In genomic region chr19:58361900-58362271, GRCh38 we compare ENCODE assay signal across 8 cellular contexts. TPM values are rescaled to one million over a fixed set of nuclear protein-coding genes. Genes with fewer than 3 reads are reported as not detected.
DNase-seq lines count a peak whose midpoint lies in the region; ATAC-seq and TF ChIP-seq lines count a peak whose summit lies in the region.

No MANE protein-coding gene starts in this region.

- peak overlapping the region; percentile 6 for H2AK5ac ChIP-seq in trophoblast cell (ENCODE audit: low read length)

- H3K14ac ChIP-seq in trophoblast cell (ENCODE audit: low read length), result peak overlapping the region; percentile 63

- H2BK120ac ChIP-seq in trophoblast cell (ENCODE audit: insufficient read depth, low read length, poor library complexity), result peak overlapping the region; percentile 1

- CTCF ChIA-PET in GM10248 (lab: Yijun Ruan, JAX), result interaction anchor here (0.6 to 3.2 kb wide), 11 partner anchors 11 to 158 kb away, joined by 3 to 14 read pairs (median 5); partner anchors contain the start of genes ZBTB45, ZNF132 and ZSCAN22

- peak; percentile 26 to 41 for ATAC-seq in activated T-cell treated with anti-CD3 and anti-CD28 coated beads, Interleukin-2, amount 50 U/mL, for 72 hours (replicated peaks in 1 of 2)
- ATAC-seq in foreskin keratinocyte (no peak), HG03342 (IDR thresholded peaks at IDR 0.05; ENCODE audit: unreplicated experiment) (no peak), GM19035 (IDR thresholded peaks at IDR 0.05; ENCODE audit: unreplicated experiment) (no peak)

- peak overlapping the region; percentile 56 for H3K4ac ChIP-seq in trophoblast cell (ENCODE audit: low read depth, low read length)

- DNase-seq in GM10248 (ENCODE audit: extremely low spot score) (peak; percentile 68), HFF-Myc (ENCODE audit: extremely low read depth, low read depth) (no peak), NCI-H2196 treated with DMSO at 0.1 percent for 48 hours (lab: John Stamatoyannopoulos, UW; ENCODE audit: unreplicated experiment) (peak; percentile 48), foreskin keratinocyte (no peak), trophoblast cell (peak in 1 of 2 donors; percentile 33)
- DNase-seq in activated T-cell treated with anti-CD3 and anti-CD28 coated beads, Interleukin-2, amount 50 U/mL, for 72 hours, result peak; percentile 65 to 73

- POLR2A ChIA-PET in GM10248 (lab: Yijun Ruan, JAX), result interaction anchor here (1.0 kb wide), 2 partner anchors 10 to 57 kb away, joined by 3 to 9 read pairs; partner anchors contain the start of gene ERVK3-1

- H3K9me3 Mint-ChIP-seq in activated T-cell treated with anti-CD3 and anti-CD28 coated beads, Interleukin-2, amount 50 U/mL, for 72 hours, result no peaks in the 10 kb centered on the region

- peak overlapping the region; percentile 49 for H4K91ac ChIP-seq in trophoblast cell (ENCODE audit: low read depth, low read length)

- H3K4me2 ChIP-seq in trophoblast cell (ENCODE audit: low read length), result peak overlapping the region; percentile 66

- peaks cover 9% of the 10 kb centered on the region for H3K27me3 ChIP-seq in foreskin keratinocyte
- H3K27me3 ChIP-seq in trophoblast cell (ENCODE audit: insufficient read depth, low read length), result no peaks in the 10 kb centered on the region

- H3K79me2 ChIP-seq in trophoblast cell (ENCODE audit: control insufficient read depth, insufficient read depth, low read length, poor library complexity), result peaks cover 4% of the 10 kb centered on the region

- H3K23ac ChIP-seq in trophoblast cell (ENCODE audit: low read length), result no peak overlapping the region

- H3K27ac ChIP-seq in foreskin keratinocyte (peak overlapping the region; percentile 52), trophoblast cell (ENCODE audit: low read depth, low read length) (peak overlapping the region; percentile 91)

- H3K4me1 ChIP-seq in foreskin keratinocyte (no peaks in the 10 kb centered on the region), trophoblast cell (ENCODE audit: control insufficient read depth in 1 of 2, insufficient read depth in 2 of 2, low read length in 2 of 2) (peaks cover 3 to 4% of the 10 kb centered on the region in 2 experiments)

- H3K4me3 Mint-ChIP-seq in activated T-cell treated with anti-CD3 and anti-CD28 coated beads, Interleukin-2, amount 50 U/mL, for 72 hours, result peak overlapping the region; percentile 92 to 99

- H2BK5ac ChIP-seq in trophoblast cell (ENCODE audit: low read depth, low read length, poor library complexity), result peak overlapping the region; percentile 73

- no peak overlapping the region for H2BK12ac ChIP-seq in trophoblast cell (ENCODE audit: low read length)

- peaks cover 12% of the 10 kb centered on the region for H3K79me1 ChIP-seq in trophoblast cell (ENCODE audit: low read length)

- peak overlapping the region; percentile 67 for H4K12ac ChIP-seq in trophoblast cell (ENCODE audit: low read depth, low read length)

- peaks cover 0 to 1% of the 10 kb centered on the region in 2 donors for H3K36me3 Mint-ChIP-seq in activated T-cell treated with anti-CD3 and anti-CD28 coated beads, Interleukin-2, amount 50 U/mL, for 72 hours (ENCODE audit: insufficient read depth in 2 of 2)

- peak overlapping the region; percentile 91 for H3K27ac Mint-ChIP-seq in activated T-cell treated with anti-CD3 and anti-CD28 coated beads, Interleukin-2, amount 50 U/mL, for 72 hours

- H3K4me3 ChIP-seq in HFF-Myc (replicated peaks; ENCODE audit: low read depth, low read length) (peak overlapping the region; percentile 81), trophoblast cell (ENCODE audit: low read depth, low read length) (peak overlapping the region; percentile 71)

- peak overlapping the region; percentile 59 for H2AFZ ChIP-seq in trophoblast cell (ENCODE audit: insufficient read depth, low read length, poor library complexity)

- no peak for TF ChIP-seq CTCF in GM10248 (IDR thresholded peaks at IDR 0.05; ENCODE audit: control extremely low read depth, extremely low read depth, low read depth, missing control alignments)
- TF ChIP-seq CTCF in HFF-Myc (IDR thresholded peaks at IDR 0.05; ENCODE audit: low read depth, low read length, missing control alignments), result no peak
- no peak for TF ChIP-seq CTCF in foreskin keratinocyte (conservative IDR thresholded peaks at IDR 0.05)

- H3K36me3 ChIP-seq in trophoblast cell (ENCODE audit: control insufficient read depth in 1 of 2, insufficient read depth in 2 of 2, low read length in 2 of 2), result no peaks in the 10 kb centered on the region

- H3K9me3 ChIP-seq in trophoblast cell (ENCODE audit: insufficient read depth, low read depth, low read length), result no peaks in the 10 kb centered on the region

- WGBS in trophoblast cell (ENCODE audit: extremely low coverage, insufficient coverage, insufficient read length), result no CpG with 5 or more reads among the region's 28 CpGs

- peak overlapping the region; percentile 81 for H4K8ac ChIP-seq in trophoblast cell (ENCODE audit: low read depth, low read length)

- H3K18ac ChIP-seq in trophoblast cell (ENCODE audit: low read length), result peak overlapping the region; percentile 13

- H3K9ac ChIP-seq in trophoblast cell (ENCODE audit: low read length), result peak overlapping the region; percentile 91

- no peaks in the 10 kb centered on the region for H3K27me3 Mint-ChIP-seq in activated T-cell treated with anti-CD3 and anti-CD28 coated beads, Interleukin-2, amount 50 U/mL, for 72 hours (ENCODE audit: low read depth)

- H3K4me1 Mint-ChIP-seq in activated T-cell treated with anti-CD3 and anti-CD28 coated beads, Interleukin-2, amount 50 U/mL, for 72 hours (ENCODE audit: low read depth), result peaks cover 19% of the 10 kb centered on the region

RNA-seq across cellular contexts. Expression of gene ZNF497, which starts 0.7 kb away (rescaled TPM):
- total RNA-seq in activated T-cell treated with anti-CD3 and anti-CD28 coated beads, Interleukin-2, amount 50 U/mL, for 72 hours, result 1 to 10 TPM; 1.5 to 2.4 TPM
- 0.28 and 0.41 TPM in 2 replicates for total RNA-seq in foreskin keratinocyte
- 0.33 and 0.43 TPM in 2 replicates for polyA plus RNA-seq in foreskin keratinocyte
- 0.61 and 0.68 TPM in 2 replicates for polyA plus RNA-seq in trophoblast cell (2013)

RNA-seq across cellular contexts. Expression of gene A1BG, which starts 8.6 kb away (rescaled TPM):
- total RNA-seq in activated T-cell treated with anti-CD3 and anti-CD28 coated beads, Interleukin-2, amount 50 U/mL, for 72 hours, result 10 to 100 TPM; 25.4 to 33.2 TPM
- 6.6 and 10.4 TPM in 2 replicates for total RNA-seq in foreskin keratinocyte
- polyA plus RNA-seq in foreskin keratinocyte, result 11.4 and 14.9 TPM in 2 replicates
- 5.4 and 6.9 TPM in 2 replicates for polyA plus RNA-seq in trophoblast cell (2013)

RNA-seq across cellular contexts. Expression of gene ZNF837, which starts 18.9 kb away (rescaled TPM):
- total RNA-seq in activated T-cell treated with anti-CD3 and anti-CD28 coated beads, Interleukin-2, amount 50 U/mL, for 72 hours, result 1 to 10 TPM; 2.3 to 3.0 TPM
- 0.78 and 1.2 TPM in 2 replicates for total RNA-seq in foreskin keratinocyte
- 0.82 and 1.2 TPM in 2 replicates for polyA plus RNA-seq in foreskin keratinocyte
- polyA plus RNA-seq in trophoblast cell (2013), result 2.0 and 2.1 TPM in 2 replicates

RNA-seq across cellular contexts. Expression of gene RPS5, which starts 25.2 kb away (rescaled TPM):
- 1,000 to 10,000 TPM; 1,499 to 1,539 TPM for total RNA-seq in activated T-cell treated with anti-CD3 and anti-CD28 coated beads, Interleukin-2, amount 50 U/mL, for 72 hours
- total RNA-seq in foreskin keratinocyte, result 1,574 and 1,581 TPM in 2 replicates
- polyA plus RNA-seq in foreskin keratinocyte, result 2,220 and 2,246 TPM in 2 replicates
- 888 and 902 TPM in 2 replicates for polyA plus RNA-seq in trophoblast cell (2013)

RNA-seq across cellular contexts. Expression of gene RNF225, which starts 33.6 kb away (rescaled TPM):
- total RNA-seq in activated T-cell treated with anti-CD3 and anti-CD28 coated beads, Interleukin-2, amount 50 U/mL, for 72 hours, result 1 to 10 TPM in 1 of 2 donors, under 1 TPM in 1; 0.58 to 1.5 TPM
- total RNA-seq in foreskin keratinocyte, result 0.11 and 0.24 TPM in 2 replicates
- not detected in 2 replicates for polyA plus RNA-seq in foreskin keratinocyte
- 0.71 and 0.76 TPM in 2 replicates for polyA plus RNA-seq in trophoblast cell (2013)

Comparison
In these comparisons a context has a peak if more than half of its experiments do, and no peak if none do; other contexts are left out.
1. DNase-seq: peak in GM10248 (single experiment), NCI-H2196 treated with DMSO at 0.1 percent for 48 hours (single experiment) and activated T-cell treated with anti-CD3 and anti-CD28 coated beads, Interleukin-2, amount 50 U/mL, for 72 hours (2 of 2); none in HFF-Myc (single experiment) and foreskin keratinocyte (0 of 2).
2. ATAC-seq: peak in activated T-cell treated with anti-CD3 and anti-CD28 coated beads, Interleukin-2, amount 50 U/mL, for 72 hours (2 of 2); none in foreskin keratinocyte (single experiment), HG03342 (single experiment) and GM19035 (single experiment).